ENCODE assay signal across 28 cellular contexts in the genomic region with DNA sequence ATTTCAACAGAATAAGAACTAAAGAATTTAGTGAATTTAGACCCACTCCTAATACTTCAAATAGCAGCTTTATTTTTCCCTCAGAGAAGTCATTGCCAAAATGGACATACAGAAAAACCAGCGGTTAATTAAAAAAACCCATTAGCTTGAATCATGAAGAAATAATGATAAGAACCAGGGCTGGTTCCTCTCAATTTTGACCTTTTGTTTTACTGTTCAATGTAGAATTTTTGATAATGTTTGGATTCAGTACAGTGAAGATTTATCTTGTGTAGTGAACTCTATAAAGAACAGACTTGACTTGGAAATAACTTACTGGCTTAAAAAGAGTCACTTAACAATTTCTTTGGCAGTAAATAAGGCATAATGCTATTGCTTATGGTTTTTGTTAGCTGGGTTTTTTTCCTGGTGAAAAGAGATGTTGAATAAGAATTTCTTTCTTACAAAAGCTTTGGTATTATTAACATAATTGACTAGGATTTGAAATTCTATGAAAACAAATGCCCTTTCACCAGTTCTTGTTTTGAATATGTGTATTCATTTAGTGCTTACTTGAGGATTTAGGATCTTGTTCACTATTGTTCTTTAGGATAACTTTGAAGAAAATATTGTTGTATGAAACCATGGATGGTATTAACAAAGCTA.
"Had no signal": no experiment of that assay in that cellular context is flagged by ENCODE, and none has a peak within 500 bp of the region (broad histone marks: within the 10 kb centered on the region; RNA-seq: fewer than 3 reads in every experiment).

No MANE protein-coding gene starts in this region.

- H3K9me3 ChIP-seq: Peyer's patch, SJSA1 had no signal

- ATAC-seq: activated CD8-positive, alpha-beta T cell treated with anti-CD3 and anti-CD28 coated beads, Interleukin-2, amount 10 ng/mL, durations not matched to agents 7 days and 5 days; T-helper 17 cell; WTC11 had no signal

- DNase-seq: activated CD4-positive, alpha-beta T cell treated with anti-CD3 and anti-CD28 coated beads for 48 hours; activated CD4-positive, alpha-beta T cell treated with anti-CD3 and anti-CD28 coated beads, Interleukin-2, amount 50 U/mL, for 4 hours; activated CD4-positive, CD25-positive, alpha-beta regulatory T cell treated with anti-CD3 and anti-CD28 coated beads, Interleukin-2, amount 50 U/mL, for 72 hours; activated CD8-positive, alpha-beta memory T cell treated with anti-CD3 and anti-CD28 coated beads, Interleukin-2, amount 50 U/mL, for 48 hours; activated CD8-positive, alpha-beta T cell treated with anti-CD3 and anti-CD28 coated beads, Interleukin-2, amount 10 ng/mL, durations not matched to agents 7 days and 5 days; activated effector memory CD4-positive, alpha-beta T cell treated with anti-CD3 and anti-CD28 coated beads, Interleukin-2, amount 50 U/mL, for 16 hours; activated naive CD4-positive, alpha-beta T cell treated with Interleukin-2 at 50 U/mL for 16 hours; activated T-cell treated with anti-CD3 and anti-CD28 coated beads, Interleukin-2, amount 50 U/mL, for 1 hour; amygdala; brain microvascular endothelial cell; KG1; NCI-H1092; NCI-H1930; NCI-H2171; NCI-H2227 treated with DMSO at 0.1 percent for 48 hours; NCI-H446 treated with DMSO at 0.1 percent for 48 hours; NCI-H526; NCI-H82; OCI-M1; Peyer's patch; Right ventricle myocardium superior; T-helper 17 cell; T-helper 9 cell had no signal

- H3K27ac Mint-ChIP-seq: activated CD8-positive, alpha-beta T cell treated with anti-CD3 and anti-CD28 coated beads, Interleukin-2, amount 10 ng/mL, durations not matched to agents 7 days and 5 days; activated naive CD8-positive, alpha-beta T cell; T-helper 17 cell; WTC11 had no signal

- H3K27me3 ChIP-seq: brain microvascular endothelial cell, cardiac muscle cell, Peyer's patch, SJSA1 had no signal

- H3K27me3 Mint-ChIP-seq: activated naive CD8-positive, alpha-beta T cell had no signal

- H3K4me3 ChIP-seq: cardiac muscle cell, Peyer's patch, SJSA1 had no signal

- H3K36me3 ChIP-seq: brain microvascular endothelial cell, cardiac muscle cell, Peyer's patch, SJSA1 had no signal

- H3K27ac ChIP-seq: brain microvascular endothelial cell, cardiac muscle cell, Peyer's patch, RWPE1, SJSA1 had no signal

- H3K4me3 Mint-ChIP-seq: activated CD8-positive, alpha-beta T cell treated with anti-CD3 and anti-CD28 coated beads, Interleukin-2, amount 10 ng/mL, durations not matched to agents 7 days and 5 days; activated naive CD8-positive, alpha-beta T cell; T-helper 17 cell; WTC11 had no signal

- H3K36me3 Mint-ChIP-seq: WTC11 had no signal
